Comparison of ENCODE assay signal across 17 cellular contexts in genomic region chr15:65782096-65782495, GRCh38. TPM values are rescaled to one million over a fixed set of nuclear protein-coding genes. Genes with fewer than 3 reads are reported as not detected.
DNase-seq lines count a peak whose midpoint lies in the region; ATAC-seq, FAIRE-seq and TF ChIP-seq lines count a peak whose summit lies in the region.
"Had no signal": no experiment of that assay in that cellular context is flagged by ENCODE, and none has a peak within 500 bp of the region (broad histone marks: within the 10 kb centered on the region; RNA-seq: fewer than 3 reads in every experiment).

No MANE protein-coding gene starts in this region.

- H3K27ac ChIP-seq in DOHH2 (ENCODE audit: low read depth, low read length): no peak overlapping the region
- H3K27ac ChIP-seq in GM12878 (ENCODE audit: control insufficient read depth, insufficient read depth): peak overlapping the region; percentile 40
- no peak overlapping the region for H3K27ac ChIP-seq in sigmoid colon

- H3K27ac Mint-ChIP-seq in MCF 10A (ENCODE audit: low read depth, unreplicated experiment): no peak overlapping the region
- H3K27ac Mint-ChIP-seq: CD4-positive, alpha-beta memory T cell had no signal

- no peaks in the 10 kb centered on the region for H3K9me3 Mint-ChIP-seq in MCF 10A (ENCODE audit: unreplicated experiment)
- H3K9me3 Mint-ChIP-seq: CD4-positive, alpha-beta memory T cell had no signal

- SMC1A ChIA-PET in GM12878 (lab: Charles Lee; ENCODE audit: uncharacterized antibody, unreplicated experiment): interaction anchor here (0.8 to 1.4 kb wide), 10 partner anchors 9 to 140 kb away, joined by 3 to 11 read pairs (median 4); partner anchors contain the start of gene DENND4A

- H3K36me3 Mint-ChIP-seq in MCF 10A (ENCODE audit: insufficient read depth, unreplicated experiment): no peaks in the 10 kb centered on the region

- peaks cover 1% of the 10 kb centered on the region for H3K4me1 Mint-ChIP-seq in MCF 10A (ENCODE audit: insufficient read depth, unreplicated experiment)

- BruUV-seq in GM12878 (replicated peaks; lab: Mats Ljungman, UMichigan) (no TSS peak), MCF 10A (replicated peaks; lab: Mats Ljungman, UMichigan) (no TSS peak)

- H3K4me3 Mint-ChIP-seq in MCF 10A (ENCODE audit: unreplicated experiment): no peak overlapping the region
- H3K4me3 Mint-ChIP-seq: CD4-positive, alpha-beta memory T cell had no signal

- peak; percentile 38 for ATAC-seq in GM12878

- CTCF ChIA-PET in GM12878 (lab: Yijun Ruan, JAX) (interaction anchor here (0.8 to 1.4 kb wide), 3 partner anchors 7 to 53 kb away, joined by 3 read pairs; no protein-coding TSS in a partner anchor), MCF 10A (lab: Yijun Ruan, JAX) (no interaction called here)

- TF ChIP-seq EP300 in GM12878 (IDR thresholded peaks at IDR 0.05; ENCODE audit: borderline replicate concordance in 1 of 2, control insufficient read depth in 1 of 2, low read depth in 2 of 2, low read length in 2 of 2): no peak
- no peak for TF ChIP-seq EP300 in sigmoid colon (IDR thresholded peaks at IDR 0.05)

- no peak for TF ChIP-seq CTCF in DOHH2 (IDR thresholded peaks at IDR 0.05; ENCODE audit: low read depth, low read length, poor library complexity, severe bottlenecking)
- TF ChIP-seq CTCF in GM12878 (IDR thresholded peaks at IDR 0.05 in 2 of 3, conservative IDR thresholded peaks at IDR 0.05 in 1 of 3; ENCODE audit: control insufficient read depth in 2 of 3, extremely low read depth in 1 of 3, insufficient read depth in 1 of 3, low read depth in 3 of 3, low read length in 3 of 3): no peak
- no peak for TF ChIP-seq CTCF in MCF 10A (IDR thresholded peaks at IDR 0.05; ENCODE audit: unreplicated experiment)
- no peak for TF ChIP-seq CTCF in sigmoid colon (IDR thresholded peaks at IDR 0.05)

- H3K4me2 ChIP-seq in DOHH2 (ENCODE audit: low read length) (peak overlapping the region; percentile 5; the same call in 1 of the 2 replicates), GM12878 (ENCODE audit: control insufficient read depth, insufficient read depth) (peak overlapping the region; percentile 41)

- H3K4me3 ChIP-seq in DOHH2 (ENCODE audit: low read length): no peak overlapping the region
- H3K4me3 ChIP-seq in GM12878: no peak overlapping the region
- no peak overlapping the region for H3K4me3 ChIP-seq in sigmoid colon
- H3K4me3 ChIP-seq: HAP-1 had no signal

- no peak overlapping the region for H2AFZ ChIP-seq in GM12878 (ENCODE audit: control insufficient read depth, low read depth, low read length)

- no peak for FAIRE-seq in GM12891 (lab: Jason Lieb, UNC)
- no peak for FAIRE-seq in GM12878 (lab: Jason Lieb, UNC)
- FAIRE-seq: GM12892, H54 had no signal

- H3K4me1 ChIP-seq in DOHH2 (ENCODE audit: control insufficient read depth, low read length) (peaks cover 92% of the 10 kb centered on the region), GM12878 (ENCODE audit: control insufficient read depth, insufficient read depth, low read length) (peaks cover 17% of the 10 kb centered on the region), sigmoid colon (peaks cover 0 to 13% (median 2%) of the 10 kb centered on the region in 4 donors)

- H3K27me3 ChIP-seq in DOHH2 (ENCODE audit: control insufficient read depth, low read length): no peaks in the 10 kb centered on the region
- no peaks in the 10 kb centered on the region for H3K27me3 ChIP-seq in GM12878 (replicated peaks in 1 of 2; ENCODE audit: control insufficient read depth in 2 of 2, insufficient read depth in 2 of 2, low read length in 1 of 2)
- no peaks in the 10 kb centered on the region for H3K27me3 ChIP-seq in sigmoid colon

- no peaks in the 10 kb centered on the region for H3K9me2 ChIP-seq in DOHH2 (replicated peaks; ENCODE audit: control insufficient read depth, low read length)

- TF ChIP-seq RAD21 in GM12878 (IDR thresholded peaks at IDR 0.05; ENCODE audit: insufficient read depth, low read depth, low read length): no peak

- H3K36me3 ChIP-seq in DOHH2 (ENCODE audit: control insufficient read depth, low read length): peaks cover 52% of the 10 kb centered on the region
- peaks cover 0 to 5% of the 10 kb centered on the region in 2 experiments; a peak in 2 of 4 replicates for H3K36me3 ChIP-seq in GM12878 (ENCODE audit: control insufficient read depth in 2 of 2, insufficient read depth in 2 of 2, low read length in 1 of 2)
- H3K36me3 ChIP-seq in sigmoid colon: no peaks in the 10 kb centered on the region
- H3K36me3 ChIP-seq: HAP-1 had no signal

- no peaks in the 10 kb centered on the region for H3K27me3 Mint-ChIP-seq in MCF 10A (ENCODE audit: insufficient read depth, unreplicated experiment)
- H3K27me3 Mint-ChIP-seq: CD4-positive, alpha-beta memory T cell had no signal

- in situ Hi-C loops in GM12878 (cut with MboI): loop anchor here (25.0 kb wide), 1 partner anchor 1305 kb away; no protein-coding TSS in a partner anchor

- TF ChIP-seq POLR2A in GM12891 (IDR thresholded peaks at IDR 0.05; ENCODE audit: low read depth, low read length): no peak
- no peak for TF ChIP-seq POLR2A in GM12878 (IDR thresholded peaks at IDR 0.05; ENCODE audit: low read depth, low read length)
- no peak for TF ChIP-seq POLR2A in sigmoid colon (IDR thresholded peaks at IDR 0.05)

- H3F3A ChIP-seq in DOHH2 (ENCODE audit: control insufficient read depth, insufficient read depth): peaks cover 10% of the 10 kb centered on the region

- RAD21 ChIA-PET in GM12878 (lab: Charles Lee; ENCODE audit: unreplicated experiment): interaction anchor here (1.2 to 1.5 kb wide), 2 partner anchors 10 to 23 kb away, joined by 3 read pairs; partner anchors contain the start of gene DENND4A

- H3K79me2 ChIP-seq in DOHH2 (ENCODE audit: control insufficient read depth, low read length) (peaks cover 100% of the 10 kb centered on the region), GM12878 (ENCODE audit: control insufficient read depth, insufficient read depth, low read length) (peaks cover 98% of the 10 kb centered on the region)

- no peak for DNase-seq in GM12891 (ENCODE audit: insufficient read length, low spot score)
- no peak for DNase-seq in GM12878 (ENCODE audit: low read depth, low spot score)
- DNase-seq in MCF 10A (ENCODE audit: unreplicated experiment): no peak
- DNase-seq in stimulated activated CD4-positive, alpha-beta T cell treated with anti-CD3 and anti-CD28 coated beads, Interleukin-15, amount 100 ng/mL, for 24 hours: no peak
- no peak for DNase-seq in sigmoid colon
- DNase-seq: C1 segment of cervical spinal cord; Calu3; CD4-positive, alpha-beta memory T cell; COR-L47; DMS53; DMS79 treated with DMSO at 0.1 percent for 48 hours; GDM1; GOT3 had no signal

- intact Hi-C loops in GM12878 (cut with micrococcal nuclease; ENCODE audit: unreplicated experiment) (no loop called here), MCF 10A (cut with micrococcal nuclease) (no loop called here), sigmoid colon (cut with DNase I) (no loop called here)

- H3K9me3 ChIP-seq in DOHH2 (ENCODE audit: control insufficient read depth, insufficient read depth, low read length): no peaks in the 10 kb centered on the region
- H3K9me3 ChIP-seq in GM12878 (replicated peaks; ENCODE audit: control insufficient read depth, insufficient read depth, low read length): peaks cover 1% of the 10 kb centered on the region; the same call in 1 of the 3 replicates
- no peaks in the 10 kb centered on the region for H3K9me3 ChIP-seq in sigmoid colon
- H3K9me3 ChIP-seq: HAP-1 had no signal

- no peaks in the 10 kb centered on the region for H4K20me1 ChIP-seq in DOHH2 (ENCODE audit: control insufficient read depth, insufficient read depth, low read depth, low read length)
- no peaks in the 10 kb centered on the region for H4K20me1 ChIP-seq in GM12878 (ENCODE audit: control insufficient read depth, insufficient read depth)

- WGBS in GM12878 (ENCODE audit: insufficient coverage, insufficient replicate concordance, low lambda C conversion rate, missing lambda C conversion rate): 62% methylated on average over 5 of the region's 5 CpGs
- 85 to 88% methylated on average over 5 of the region's 5 CpGs for WGBS in sigmoid colon, 2 donors

- no peak overlapping the region for H3K9ac ChIP-seq in GM12878 (ENCODE audit: control insufficient read depth, insufficient read depth, low read length)

- POLR2A ChIA-PET in GM12878 (lab: Charles Lee): interaction anchor here (1.0 to 1.7 kb wide), 3 partner anchors 9 to 50 kb away, joined by 3 to 12 read pairs (median 9); no protein-coding TSS in a partner anchor
- POLR2A ChIA-PET in MCF 10A (lab: Yijun Ruan, JAX): interaction anchor here (1.0 kb wide), 1 partner anchor 9 kb away, joined by 5 read pairs; the partner anchor contains the start of gene DENND4A

TF ChIP-seq in GM12891, 5 proteins besides CTCF, POLR2A, EP300 and RAD21:
- no peak for TF ChIP-seq TAF1 (IDR thresholded peaks at IDR 0.05; ENCODE audit: low read depth, low read length)
- TF ChIP-seq POLR2AphosphoS5 (IDR thresholded peaks at IDR 0.05; ENCODE audit: low read depth, low read length): peak; percentile 28; the same call in 1 of the 2 replicates

RNA-seq across cellular contexts. Expression of gene DENND4A, which starts 10.0 kb away (rescaled TPM):
- polyA plus RNA-seq in GM12891 (2012; ENCODE audit: low read depth, missing spikeins): 17.3 TPM
- 602 and 632 TPM in 2 replicates for total RNA-seq in GM12878 (2013; cell fraction: nucleolus; rRNA removed)
- total RNA-seq in GM12878 (2014; rRNA removed): 54.4 and 60.5 TPM in 2 replicates
- total RNA-seq in GM12878 (2014; rRNA removed; fragmentation: Illumina TruSeq; extraction: Trizol): 81.8 and 87.2 TPM in 2 replicates
- total RNA-seq in GM12878 (2021): 46.7 and 50.1 TPM in 2 replicates
- 10.2 TPM for polyA plus RNA-seq in GM12878 (2011; ENCODE audit: low read depth)
- 65.3 and 97.9 TPM in 2 replicates for polyA plus RNA-seq in GM12878 (2011; rRNA removed)
- 23.4 and 27.1 TPM in 2 replicates for polyA plus RNA-seq in GM12878 (2011; cell fraction: cytosol; rRNA removed)
- polyA plus RNA-seq in GM12878 (2011; cell fraction: nucleus; rRNA removed): 56.4 and 58.1 TPM in 2 replicates
- 23.2 and 28.0 TPM in 2 replicates for polyA plus RNA-seq in GM12878 (2012)
- 39.3 and 49.0 TPM in 2 replicates for polyA plus RNA-seq in GM12878 (2014; fragmentation: Illumina TruSeq; extraction: Trizol)
- 10 to 100 TPM; 14.2 to 15.4 TPM for polyA plus RNA-seq in GM12878 (2014; fragmentation: Nextera tagmentation; extraction: Ambion mirVana)
- polyA plus RNA-seq in GM12878 (2014; rRNA removed): 28.5 and 28.8 TPM in 2 replicates
- 10 to 100 TPM; 21.6 to 26.8 TPM for polyA plus RNA-seq in GM12878 (2016; fragmentation: Nextera tagmentation; extraction: Ambion mirVana)
- 188 and 229 TPM in 2 replicates for polyA minus RNA-seq in GM12878 (2011; rRNA and poly(A)+ RNA removed)
- 42.9 and 49.6 TPM in 2 replicates for polyA minus RNA-seq in GM12878 (2011; cell fraction: cytosol; rRNA and poly(A)+ RNA removed)
- polyA minus RNA-seq in GM12878 (2011; cell fraction: nucleus; rRNA and poly(A)+ RNA removed): 120 and 185 TPM in 2 replicates
- total RNA-seq in MCF 10A (2022): 16.9 and 18.1 TPM in 2 replicates
- total RNA-seq in sigmoid colon: 10 to 100 TPM; 29.3 to 46.1 (median 43.9) TPM
- polyA plus RNA-seq in sigmoid colon: 10 to 100 TPM in 1 of 3 donors, 1 to 10 TPM in 2; 2.4 to 10.5 (median 4.9) TPM
